8 cellular contexts compared by ENCODE assay signal in the genomic region with DNA sequence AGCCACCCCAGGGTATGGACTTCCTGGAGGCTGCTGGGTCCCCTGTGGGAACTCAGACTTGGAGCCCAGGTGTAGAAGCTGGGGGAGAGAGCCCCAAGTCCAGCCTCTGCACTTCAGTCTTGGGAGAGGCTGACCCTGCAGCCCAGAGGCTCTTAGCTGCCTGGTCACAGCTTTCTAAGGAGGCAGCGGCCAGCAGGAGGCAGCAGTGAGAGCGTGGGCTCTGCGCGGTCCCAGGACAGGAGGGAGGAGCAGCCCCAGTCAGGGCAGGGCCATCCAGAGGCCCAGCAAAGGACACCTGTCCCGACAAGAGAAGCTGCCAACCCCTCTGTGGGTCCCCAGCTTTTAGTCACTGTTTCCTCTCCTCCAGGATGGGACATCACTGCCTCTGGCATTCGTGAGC. TPM values are rescaled to one million over a fixed set of nuclear protein-coding genes. Genes with fewer than 3 reads are reported as not detected.
DNase-seq lines count a peak whose midpoint lies in the region; ATAC-seq and TF ChIP-seq lines count a peak whose summit lies in the region.

No MANE protein-coding gene starts in this region.

- H3K27me3 ChIP-seq in AG04450 (ENCODE audit: control insufficient read depth, insufficient read depth, low read length), result no peaks in the 10 kb centered on the region

- H3K4me1 Mint-ChIP-seq in immature natural killer cell, result peaks cover 8 to 24% of the 10 kb centered on the region in 2 donors
- H3K4me1 Mint-ChIP-seq in stimulated activated naive B cell treated with anti-CD40 and anti-IgM and Interleukin-4, amounts not matched to agents 10 μg/mL and 1 μg/mL and 100 μg/mL, for 72 hours, result peaks cover 55 to 72% of the 10 kb centered on the region in 2 donors

- no peak for DNase-seq in AG04450 (ENCODE audit: low read depth, low spot score)
- peak; percentile 33 for DNase-seq in HT1080 (ENCODE audit: low read depth)
- DNase-seq in activated T-cell treated with anti-CD3 and anti-CD28 coated beads for 48 hours (ENCODE audit: low read depth), result peak; percentile 41
- DNase-seq in immature natural killer cell, result peak in 2 of 3 donors; percentile 14 to 34
- no peak for DNase-seq in stimulated activated naive B cell treated with anti-CD40 and anti-IgM and Interleukin-4, amounts not matched to agents 10 μg/mL and 1 μg/mL and 100 μg/mL, for 72 hours
- no peak for DNase-seq in SHP77 treated with DMSO at 0.1 percent for 48 hours (lab: John Stamatoyannopoulos, UW)
- DNase-seq in NCI-H146 (lab: John Stamatoyannopoulos, UW), result no peak

- H3K36me3 Mint-ChIP-seq in immature natural killer cell, result peaks cover 0 to 11% (median 7%) of the 10 kb centered on the region in 3 donors
- H3K36me3 Mint-ChIP-seq in stimulated activated naive B cell treated with anti-CD40 and anti-IgM and Interleukin-4, amounts not matched to agents 10 μg/mL and 1 μg/mL and 100 μg/mL, for 72 hours, result peaks cover 59 to 67% of the 10 kb centered on the region in 2 donors

- CTCF ChIA-PET in AG04450 (lab: Charles Lee), result interaction anchor here (1.6 kb wide), 1 partner anchor 9 kb away, joined by 8 read pairs; no protein-coding TSS in a partner anchor

- H3K9me3 ChIP-seq in AG04450 (ENCODE audit: control insufficient read depth, insufficient read depth, low read length), result no peaks in the 10 kb centered on the region; the same call in 1 of the 2 replicates

- peak; percentile 21; the same call in 1 of the 2 replicates for TF ChIP-seq CTCF in AG04450 (IDR thresholded peaks at IDR 0.05; ENCODE audit: low read depth, low read length)

- no peak overlapping the region for H3K27ac Mint-ChIP-seq in immature natural killer cell
- H3K27ac Mint-ChIP-seq in stimulated activated naive B cell treated with anti-CD40 and anti-IgM and Interleukin-4, amounts not matched to agents 10 μg/mL and 1 μg/mL and 100 μg/mL, for 72 hours, result peak overlapping the region; percentile 62

- peaks cover 0 to 2% (median 0%) of the 10 kb centered on the region in 3 donors for H3K27me3 Mint-ChIP-seq in immature natural killer cell (ENCODE audit: low read depth in 3 of 3)
- H3K27me3 Mint-ChIP-seq in stimulated activated naive B cell treated with anti-CD40 and anti-IgM and Interleukin-4, amounts not matched to agents 10 μg/mL and 1 μg/mL and 100 μg/mL, for 72 hours, result no peaks in the 10 kb centered on the region

- POLR2A ChIA-PET in AG04450 (lab: Yijun Ruan, JAX), result no interaction called here

- no peak overlapping the region for H3K27ac ChIP-seq in AG04450 (ENCODE audit: low read depth, low read length)

- peak; percentile 67 to 71 for ATAC-seq in stimulated activated naive B cell treated with anti-CD40 and anti-IgM and Interleukin-4, amounts not matched to agents 10 μg/mL and 1 μg/mL and 100 μg/mL, for 72 hours (replicated peaks)
- ATAC-seq in HG02981 (IDR thresholded peaks at IDR 0.05; ENCODE audit: unreplicated experiment), result no peak

- no peak overlapping the region for H3K4me3 Mint-ChIP-seq in immature natural killer cell
- H3K4me3 Mint-ChIP-seq in stimulated activated naive B cell treated with anti-CD40 and anti-IgM and Interleukin-4, amounts not matched to agents 10 μg/mL and 1 μg/mL and 100 μg/mL, for 72 hours, result no peak overlapping the region

- no peak overlapping the region for H3K4me3 ChIP-seq in AG04450 (ENCODE audit: low read depth, low read length)

- H3K9me3 Mint-ChIP-seq in immature natural killer cell, result peaks cover 0 to 4% (median 0%) of the 10 kb centered on the region in 6 donors
- peaks cover 3% of the 10 kb centered on the region in 2 donors for H3K9me3 Mint-ChIP-seq in stimulated activated naive B cell treated with anti-CD40 and anti-IgM and Interleukin-4, amounts not matched to agents 10 μg/mL and 1 μg/mL and 100 μg/mL, for 72 hours

RNA-seq across cellular contexts. Expression of a gene that starts 9.4 kb away (rescaled TPM):
- polyA plus RNA-seq in AG04450 (2011; rRNA removed) (not detected in 2 replicates), immature natural killer cell (1 to 10 TPM in 1 of 3 donors, under 1 TPM in 1, not detected in 1; 0.89 to 1.2 TPM)
- not detected in 2 replicates for polyA minus RNA-seq in AG04450 (2011; rRNA and poly(A)+ RNA removed)
- not detected in 2 replicates for total RNA-seq in HT1080 (2014; rRNA removed; shearing (Covaris generic))
- polyA plus RNA-seq in HT1080 (2015; cell fraction: cytosol; rRNA removed), result 0.05 and 0.10 TPM in 2 replicates
- polyA plus RNA-seq in HT1080 (2015; cell fraction: nucleus; rRNA removed), result 0.05 TPM in 1 of 2 replicates, not detected in the other

RNA-seq across cellular contexts. Expression of a gene that starts 28.7 kb away (rescaled TPM):
- polyA plus RNA-seq in AG04450 (2011; rRNA removed) (0.07 and 0.11 TPM in 2 replicates), immature natural killer cell (not detected)
- not detected in 2 replicates for polyA minus RNA-seq in AG04450 (2011; rRNA and poly(A)+ RNA removed)
- total RNA-seq in HT1080 (2014; rRNA removed; shearing (Covaris generic)), result 0.68 and 1.5 TPM in 2 replicates
- polyA plus RNA-seq in HT1080 (2015; cell fraction: cytosol; rRNA removed), result 0.93 and 1.1 TPM in 2 replicates
- 0.78 and 1.5 TPM in 2 replicates for polyA plus RNA-seq in HT1080 (2015; cell fraction: nucleus; rRNA removed)

RNA-seq across cellular contexts. Expression of a gene that starts 36.6 kb away (rescaled TPM):
- polyA plus RNA-seq in AG04450 (2011; rRNA removed) (not detected in 2 replicates), immature natural killer cell (not detected)
- polyA minus RNA-seq in AG04450 (2011; rRNA and poly(A)+ RNA removed), result not detected in 2 replicates
- not detected in 2 replicates for total RNA-seq in HT1080 (2014; rRNA removed; shearing (Covaris generic))
- polyA plus RNA-seq in HT1080 (2015; cell fraction: cytosol; rRNA removed), result not detected in 2 replicates
- polyA plus RNA-seq in HT1080 (2015; cell fraction: nucleus; rRNA removed), result not detected in 2 replicates

RNA-seq across cellular contexts. Expression of a gene that starts 37.4 kb away (rescaled TPM):
- polyA plus RNA-seq in AG04450 (2011; rRNA removed), result not detected in 2 replicates
- polyA minus RNA-seq in AG04450 (2011; rRNA and poly(A)+ RNA removed), result not detected in 2 replicates
- 0.23 TPM in 1 of 2 replicates, not detected in the other for total RNA-seq in HT1080 (2014; rRNA removed; shearing (Covaris generic))
- 0.14 and 0.36 TPM in 2 replicates for polyA plus RNA-seq in HT1080 (2015; cell fraction: cytosol; rRNA removed)
- polyA plus RNA-seq in HT1080 (2015; cell fraction: nucleus; rRNA removed), result 0.22 TPM in 1 of 2 replicates, not detected in the other
- polyA plus RNA-seq in immature natural killer cell, result 1 to 10 TPM in 2 of 3 donors, not detected in 1; 2.4 to 6.2 TPM

Comparison
In these comparisons a context has a peak if more than half of its experiments do, and no peak if none do; other contexts are left out.
1. DNase-seq: peak in HT1080 (single experiment), activated T-cell treated with anti-CD3 and anti-CD28 coated beads for 48 hours (single experiment) and immature natural killer cell (2 of 3); none in AG04450 (single experiment), stimulated activated naive B cell treated with anti-CD40 and anti-IgM and Interleukin-4, amounts not matched to agents 10 μg/mL and 1 μg/mL and 100 μg/mL, for 72 hours (single experiment), SHP77 treated with DMSO at 0.1 percent for 48 hours (single experiment) and NCI-H146 (single experiment).